Comparison of ENCODE assay signal across 19 cellular contexts in genomic region chr14:91891081-91891480, GRCh38. TPM values are rescaled to one million over a fixed set of nuclear protein-coding genes. Genes with fewer than 3 reads are reported as not detected.
DNase-seq lines count a peak whose midpoint lies in the region; ATAC-seq and TF ChIP-seq lines count a peak whose summit lies in the region.
"Had no signal": no experiment of that assay in that cellular context is flagged by ENCODE, and none has a peak within 500 bp of the region (broad histone marks: within the 10 kb centered on the region; RNA-seq: fewer than 3 reads in every experiment).

No MANE protein-coding gene starts in this region.

- TF ChIP-seq EP300 in neural cell (conservative IDR thresholded peaks at IDR 0.05; ENCODE audit: poor library complexity, severe bottlenecking), result peak; percentile 11

- H3K4me2 ChIP-seq in DND-41 (ENCODE audit: insufficient read depth, low read length), result no peak overlapping the region
- no peak overlapping the region for H3K4me2 ChIP-seq in neural cell (ENCODE audit: low read length)
- H3K4me2 ChIP-seq: GM23338, neural progenitor cell had no signal

- DNase-seq in Ammon's horn (ENCODE audit: low spot score) (peak; percentile 73), DND-41 (no peak), coronary artery (ENCODE audit: low spot score) (no peak), HuH-7 (ENCODE audit: low spot score) (no peak), foreskin melanocyte (no peak), SK-N-DZ (ENCODE audit: low spot score) (no peak), G401 (ENCODE audit: low spot score) (no peak)
- DNase-seq: activated CD4-positive, alpha-beta T cell treated with anti-CD3 and anti-CD28 coated beads for 36 hours; activated effector memory CD4-positive, alpha-beta T cell treated with Interleukin-2 at 50 U/mL for 16 hours; DMS79 treated with DMSO at 0.1 percent for 48 hours; kidney glomerular epithelial cell; NCI-H1048; NCI-H2081; NCI-H446 treated with DMSO at 0.1 percent for 48 hours; testis had no signal

- no peak for TF ChIP-seq CTCF in DND-41 (IDR thresholded peaks at IDR 0.05; ENCODE audit: borderline replicate concordance, extremely low read depth, low read length, poor library complexity, severe bottlenecking)
- no peak for TF ChIP-seq CTCF in coronary artery (IDR thresholded peaks at IDR 0.05)
- no peak for TF ChIP-seq CTCF in neural cell (IDR thresholded peaks at IDR 0.05; ENCODE audit: poor library complexity, severe bottlenecking)

- H3K4me1 ChIP-seq in DND-41 (ENCODE audit: insufficient read depth, low read length), result peaks cover 20% of the 10 kb centered on the region

- in situ Hi-C loops in G401 (cut with HindIII; ENCODE audit: low sequenced_read_pairs), result no loop called here

- ATAC-seq in DND-41 (ENCODE audit: insufficient read depth, low read depth), result no peak
- ATAC-seq: activated CD4-positive, alpha-beta T cell treated with anti-CD3 and anti-CD28 coated beads for 36 hours; GM23338 had no signal

- no peaks in the 10 kb centered on the region for H3K9me2 ChIP-seq in neural cell (ENCODE audit: insufficient read depth, low read length)

- TF ChIP-seq RAD21 in neural cell (conservative IDR thresholded peaks at IDR 0.05), result no peak

- H3K79me2 ChIP-seq in DND-41 (ENCODE audit: insufficient read depth, low read length) (no peaks in the 10 kb centered on the region), neural cell (replicated peaks; ENCODE audit: insufficient read depth, low read length) (no peaks in the 10 kb centered on the region)

- H3F3A ChIP-seq in neural cell (ENCODE audit: insufficient read depth, low read length, poor library complexity, severe bottlenecking), result no peaks in the 10 kb centered on the region

- H3K9me3 ChIP-seq in DND-41 (ENCODE audit: insufficient read depth, low read length, severe bottlenecking) (no peaks in the 10 kb centered on the region), neural cell (ENCODE audit: low read length) (no peaks in the 10 kb centered on the region)
- H3K9me3 ChIP-seq: testis had no signal

- H3K4me3 ChIP-seq in DND-41 (ENCODE audit: low read depth in 1 of 2, low read length in 2 of 2) (no peak overlapping the region), coronary artery (no peak overlapping the region), neural cell (ENCODE audit: low read length) (no peak overlapping the region)
- H3K4me3 ChIP-seq: GM23338, neural progenitor cell, testis had no signal

- H2AFZ ChIP-seq in DND-41 (ENCODE audit: low read depth, low read length) (no peak overlapping the region), neural cell (ENCODE audit: low read depth, low read length) (no peak overlapping the region)
- H2AFZ ChIP-seq: GM23338, neural progenitor cell had no signal

- no peak overlapping the region for H3K9ac ChIP-seq in DND-41 (ENCODE audit: low read depth, low read length)
- no peak overlapping the region for H3K9ac ChIP-seq in neural cell (ENCODE audit: low read length)
- H3K9ac ChIP-seq: neural progenitor cell had no signal

- H4K20me1 ChIP-seq in DND-41 (ENCODE audit: insufficient read depth, low read length), result no peaks in the 10 kb centered on the region
- no peaks in the 10 kb centered on the region for H4K20me1 ChIP-seq in neural cell (ENCODE audit: insufficient read depth)

- H3K27ac ChIP-seq in DND-41 (ENCODE audit: low read length) (peak overlapping the region; percentile 35), coronary artery (peak overlapping the region; percentile 74 to 86), neural cell (ENCODE audit: low read length) (no peak overlapping the region)
- H3K27ac ChIP-seq: neural progenitor cell had no signal

- no peaks in the 10 kb centered on the region for H3K36me3 ChIP-seq in DND-41 (ENCODE audit: insufficient read depth, low read length)
- H3K36me3 ChIP-seq in neural cell (ENCODE audit: insufficient read depth, low read length), result no peaks in the 10 kb centered on the region
- H3K36me3 ChIP-seq: neural progenitor cell had no signal

- H3K27me3 ChIP-seq in DND-41 (ENCODE audit: insufficient read depth, low read length, poor library complexity) (no peaks in the 10 kb centered on the region), neural cell (ENCODE audit: insufficient read depth, low read depth, low read length) (no peaks in the 10 kb centered on the region)
- H3K27me3 ChIP-seq: testis had no signal

TF ChIP-seq in neural cell, 6 proteins besides CTCF, POLR2A, EP300 and RAD21:
- TF ChIP-seq SMC3 (conservative IDR thresholded peaks at IDR 0.05; ENCODE audit: poor library complexity) (no peak), EZH2 (IDR thresholded peaks at IDR 0.05; ENCODE audit: borderline replicate concordance, insufficient read depth, low read length, poor library complexity, severe bottlenecking) (no peak), POLR2AphosphoS5 (IDR thresholded peaks at IDR 0.05) (no peak)

RNA-seq across cellular contexts. Expression of gene TC2N, which starts 23.7 kb away (rescaled TPM):
- 0.54 and 2.1 TPM in 2 replicates for polyA plus RNA-seq in neural cell
- 0.73 and 1.6 TPM in 2 replicates for polyA minus RNA-seq in neural cell
- not detected in 2 replicates for polyA plus RNA-seq in SK-N-DZ (2014; cell fraction: cytosol; rRNA removed)
- not detected in 2 replicates for polyA plus RNA-seq in SK-N-DZ (2014; cell fraction: nucleus; rRNA removed)
- not detected in 2 replicates for total RNA-seq in G401 (2014; rRNA removed; shearing (Covaris generic))
- total RNA-seq: RPMI7951 had no signal

RNA-seq across cellular contexts. Expression of gene FBLN5, which starts 56.4 kb away (rescaled TPM):
- polyA plus RNA-seq in neural cell, result 0.78 and 1.5 TPM in 2 replicates
- 0.58 TPM in 1 of 2 replicates, not detected in the other for polyA minus RNA-seq in neural cell
- not detected in 2 replicates for polyA plus RNA-seq in SK-N-DZ (2014; cell fraction: cytosol; rRNA removed)
- not detected in 2 replicates for polyA plus RNA-seq in SK-N-DZ (2014; cell fraction: nucleus; rRNA removed)
- total RNA-seq in G401 (2014; rRNA removed; shearing (Covaris generic)), result 1.3 TPM in 1 of 2 replicates, not detected in the other
